Comparison of ENCODE assay signal across 12 cellular contexts in genomic region chr3:30370681-30371271, GRCh38.
DNase-seq lines count a peak whose midpoint lies in the region; ATAC-seq, FAIRE-seq and TF ChIP-seq lines count a peak whose summit lies in the region.
"Had no signal": no experiment of that assay in that cellular context is flagged by ENCODE, and none has a peak within 500 bp of the region (broad histone marks: within the 10 kb centered on the region; RNA-seq: fewer than 3 reads in every experiment).

No MANE protein-coding gene starts in this region.

- DNase-seq in A549 (ENCODE audit: low read depth in 1 of 2, low spot score in 1 of 2) (peak in 1 of 2 experiments; percentile 85), IMR-90 (no peak), dedifferentiated amniotic fluid mesenchymal stem cell (ENCODE audit: extremely low spot score) (peak; percentile 49), lung (ENCODE audit: low spot score) (no peak)
- DNase-seq: activated CD4-positive, alpha-beta T cell treated with anti-CD3 and anti-CD28 coated beads, Interleukin-2, amount 10 ng/mL, durations not matched to agents 7 days and 5 days; head of caudate nucleus; NCI-H1105 treated with DMSO at 0.1 percent for 48 hours had no signal

- no peak overlapping the region for H2BK5ac ChIP-seq in IMR-90 (ENCODE audit: low read depth, low read length, poor library complexity, severe bottlenecking)

- H3K14ac ChIP-seq in IMR-90 (replicated peaks; ENCODE audit: low read depth, low read length): no peak overlapping the region

- H3K27me3 ChIP-seq in IMR-90 (ENCODE audit: control insufficient read depth, insufficient read depth, low read length) (no peaks in the 10 kb centered on the region), lung (ENCODE audit: control insufficient read depth, insufficient read depth) (no peaks in the 10 kb centered on the region)
- H3K27me3 ChIP-seq: tibial nerve had no signal

- no peak overlapping the region for H2AFZ ChIP-seq in IMR-90 (replicated peaks; ENCODE audit: low read length, poor library complexity)

- no peak overlapping the region; the same call in 2 of the 3 replicates for H3K4me3 ChIP-seq in A549
- no peak overlapping the region for H3K4me3 ChIP-seq in IMR-90 (ENCODE audit: insufficient read depth, low read depth, low read length)
- H3K4me3 ChIP-seq in lung: no peak overlapping the region
- H3K4me3 ChIP-seq: tibial nerve had no signal

- TF ChIP-seq CTCF in A549 (IDR thresholded peaks at IDR 0.05) (no peak), IMR-90 (conservative IDR thresholded peaks at IDR 0.05; ENCODE audit: low read depth, low read length) (no peak), lung (IDR thresholded peaks at IDR 0.05; ENCODE audit: control extremely low read depth, extremely low read depth) (no peak)

- in situ Hi-C loops in IMR-90 (cut with MboI; ENCODE audit: low sequenced_read_pairs): no loop called here

- H3K4ac ChIP-seq in IMR-90 (ENCODE audit: low read depth, low read length): no peak overlapping the region; the same call in 1 of the 2 replicates

- no peak overlapping the region for H4K91ac ChIP-seq in IMR-90 (ENCODE audit: insufficient read depth, low read depth, low read length)

- BruUV-seq in IMR-90 (replicated peaks; lab: Mats Ljungman, UMichigan): no TSS peak

- H3K9me1 ChIP-seq in IMR-90 (ENCODE audit: insufficient read depth, low read length): no peaks in the 10 kb centered on the region; the same call in 1 of the 2 replicates

- H4K20me1 ChIP-seq in IMR-90 (ENCODE audit: insufficient read depth, low read length): no peaks in the 10 kb centered on the region

- H3K27ac ChIP-seq in A549 (peak overlapping the region; percentile 78 to 80), IMR-90 (ENCODE audit: insufficient read depth, low read length) (no peak overlapping the region), lung (ENCODE audit: low read depth in 1 of 2, low read length in 1 of 2) (no peak overlapping the region)

- peak; percentile 97 for FAIRE-seq in A549 (lab: Jason Lieb, UNC)

- H3K4me1 ChIP-seq in A549 (peaks cover 29% of the 10 kb centered on the region), IMR-90 (ENCODE audit: control insufficient read depth, insufficient read depth, low read length) (peaks cover 2% of the 10 kb centered on the region), lung (ENCODE audit: control insufficient read depth in 2 of 2, insufficient read depth in 2 of 2, low read length in 2 of 2) (peaks cover 0 to 2% of the 10 kb centered on the region in 2 donors)

- no peak overlapping the region for H3K9ac ChIP-seq in IMR-90 (ENCODE audit: low read depth, low read length)

- H2BK20ac ChIP-seq in IMR-90 (ENCODE audit: low read depth, low read length): no peak overlapping the region

- intact Hi-C loops in IMR-90 (cut with micrococcal nuclease): no loop called here

- H4K5ac ChIP-seq in IMR-90 (ENCODE audit: low read depth, low read length): no peak overlapping the region

- H3K36me3 ChIP-seq in IMR-90 (ENCODE audit: control insufficient read depth, insufficient read depth, low read length) (no peaks in the 10 kb centered on the region), lung (ENCODE audit: control insufficient read depth in 2 of 2, insufficient read depth in 2 of 2, low read length in 2 of 2) (no peaks in the 10 kb centered on the region)
- H3K36me3 ChIP-seq: tibial nerve had no signal

- no peak for TF ChIP-seq POLR2A in A549 (IDR thresholded peaks at IDR 0.05; ENCODE audit: low read length)
- no peak for TF ChIP-seq POLR2A in IMR-90 (IDR thresholded peaks at IDR 0.05; ENCODE audit: low read depth, low read length)

- WGBS in A549 (ENCODE audit: missing lambda C conversion rate): 8% methylated on average over 5 of the region's 5 CpGs
- no CpG with 5 or more reads among the region's 5 CpGs for WGBS in IMR-90 (ENCODE audit: extremely low coverage in 2 of 2, insufficient read length in 1 of 2), 2 experiments
- WGBS in lung, 2 donors: 26 to 48% methylated on average over 5 of the region's 5 CpGs

- CTCF ChIA-PET in A549 (lab: Yijun Ruan, JAX) (no interaction called here), IMR-90 (lab: Yijun Ruan, JAX) (interaction anchor here (0.6 kb wide), 1 partner anchor 51 kb away, joined by 5 read pairs; no protein-coding TSS in a partner anchor)

- no peak overlapping the region for H2AK9ac ChIP-seq in IMR-90 (replicated peaks; ENCODE audit: low read depth, low read length, poor library complexity)

- dilution Hi-C loops in IMR-90 (cut with HindIII; ENCODE audit: low sequenced_read_pairs, unreplicated experiment): no loop called here

- ATAC-seq in A549 (peak; percentile 47 to 90; a peak in 4 of 6 replicates), IMR-90 (ENCODE audit: low read depth) (peak; percentile 11; the same call in 1 of the 2 replicates), lung (ENCODE audit: insufficient read depth, low FRiP score) (peak; percentile 73), HG03139 (IDR thresholded peaks at IDR 0.05; ENCODE audit: unreplicated experiment) (no peak), GM19397 (IDR thresholded peaks at IDR 0.05; ENCODE audit: unreplicated experiment) (no peak), HG02970 (IDR thresholded peaks at IDR 0.05; ENCODE audit: low FRiP score, unreplicated experiment) (no peak), SK-N-SH treated with all-trans-retinoic acid at 6 μM for 48 hours (no peak)

- H3K56ac ChIP-seq in IMR-90 (ENCODE audit: extremely low read depth, insufficient read depth, low read length): no peak overlapping the region

- POLR2A ChIA-PET in A549 (lab: Yijun Ruan, JAX) (interaction anchor here (0.6 kb wide), 1 partner anchor 135 kb away, joined by 6 read pairs; no protein-coding TSS in a partner anchor), IMR-90 (lab: Charles Lee; ENCODE audit: unreplicated experiment) (no interaction called here)

- H3K23ac ChIP-seq in IMR-90 (ENCODE audit: low read depth, low read length): no peak overlapping the region

- no peaks in the 10 kb centered on the region for H3K79me1 ChIP-seq in IMR-90 (ENCODE audit: low read depth in 1 of 2, low read length in 2 of 2)

- peaks cover 10% of the 10 kb centered on the region; the same call in 1 of the 3 replicates for H3K9me3 ChIP-seq in A549
- no peaks in the 10 kb centered on the region for H3K9me3 ChIP-seq in IMR-90 (ENCODE audit: control insufficient read depth, insufficient read depth, low read length)
- H3K9me3 ChIP-seq in lung (ENCODE audit: control insufficient read depth in 2 of 2, insufficient read depth in 1 of 2, low read length in 1 of 2): no peaks in the 10 kb centered on the region
- H3K9me3 ChIP-seq: tibial nerve had no signal

- no peak overlapping the region for H4K8ac ChIP-seq in IMR-90 (ENCODE audit: low read depth in 2 of 2, low read length in 2 of 2)

- no peak overlapping the region for H3K18ac ChIP-seq in IMR-90 (ENCODE audit: low read depth, low read length)

- no peak overlapping the region for H2AK5ac ChIP-seq in IMR-90 (ENCODE audit: low read depth, low read length)

- TF ChIP-seq RAD21 in A549 (conservative IDR thresholded peaks at IDR 0.05 in 1 of 2, IDR thresholded peaks at IDR 0.05 in 1 of 2) (peak; percentile 5 to 58; a peak in 4 of 5 replicates), IMR-90 (IDR thresholded peaks at IDR 0.05; ENCODE audit: low read length) (no peak)

- H3K4me2 ChIP-seq in A549 (peak overlapping the region; percentile 68), IMR-90 (ENCODE audit: low read depth, low read length) (no peak overlapping the region)

- TF ChIP-seq EP300 in A549 (IDR thresholded peaks at IDR 0.05): peak; percentile 78 to 88

- no peak overlapping the region for H2BK120ac ChIP-seq in IMR-90 (ENCODE audit: low read depth, low read length)

- no peak overlapping the region for H2BK15ac ChIP-seq in IMR-90 (ENCODE audit: low read depth, low read length)

TF ChIP-seq in A549, 52 proteins besides CTCF, POLR2A, EP300 and RAD21 (continues in another document):
- TF ChIP-seq MYC (IDR thresholded peaks at IDR 0.05; ENCODE audit: borderline replicate concordance, low read length) (no peak), TFCP2L1 (CRISPR knock-in tag; IDR thresholded peaks at IDR 0.05) (no peak), KDM5A (IDR thresholded peaks at IDR 0.05) (no peak), JUN (IDR thresholded peaks at IDR 0.05) (peak; percentile 51 to 82; a peak in 4 of 5 replicates), HOXB5 (CRISPR knock-in tag; IDR thresholded peaks at IDR 0.05) (no peak), HOXB13 (CRISPR knock-in tag; IDR thresholded peaks at IDR 0.05; ENCODE audit: low read depth) (no peak; the same call in 1 of the 2 replicates), MAZ (IDR thresholded peaks at IDR 0.05; ENCODE audit: borderline replicate concordance, low read depth, low read length) (no peak)

TF ChIP-seq in IMR-90, 13 proteins besides CTCF, POLR2A, EP300 and RAD21:
- TF ChIP-seq MAFK (IDR thresholded peaks at IDR 0.05; ENCODE audit: low read depth, low read length) (no peak), FOS (IDR thresholded peaks at IDR 0.05; ENCODE audit: low read depth, low read length) (no peak), CEBPB (IDR thresholded peaks at IDR 0.05; ENCODE audit: low read depth, low read length) (no peak), MAZ (IDR thresholded peaks at IDR 0.05; ENCODE audit: borderline replicate concordance, low read depth, low read length) (no peak), RCOR1 (IDR thresholded peaks at IDR 0.05; ENCODE audit: insufficient replicate concordance, low read length) (no peak), BHLHE40 (IDR thresholded peaks at IDR 0.05; ENCODE audit: low read depth, low read length) (no peak), CHD1 (IDR thresholded peaks at IDR 0.05; ENCODE audit: low read depth, low read length) (no peak)

TF ChIP-seq in SK-N-SH treated with all-trans-retinoic acid at 6 μM for 48 hours, 23 proteins besides CTCF, POLR2A, EP300 and RAD21 (continues in another document):
- TF ChIP-seq ISL1 (CRISPR knock-in tag; IDR thresholded peaks at IDR 0.05): no peak
- no peak for TF ChIP-seq TSHZ2 (CRISPR knock-in tag; IDR thresholded peaks at IDR 0.05)

Comparison
In these comparisons a context has a peak if more than half of its experiments do, and no peak if none do; other contexts are left out.
1. ATAC-seq: peak in A549 (2 of 2), IMR-90 (single experiment) and lung (single experiment); none in HG03139 (single experiment), GM19397 (single experiment), HG02970 (single experiment) and SK-N-SH treated with all-trans-retinoic acid at 6 μM for 48 hours (single experiment).
2. H3K27ac ChIP-seq: peak in A549 (2 of 2); none in IMR-90 (single experiment) and lung (0 of 2).